1 cellular context compared by ENCODE assay signal in the genomic region with DNA sequence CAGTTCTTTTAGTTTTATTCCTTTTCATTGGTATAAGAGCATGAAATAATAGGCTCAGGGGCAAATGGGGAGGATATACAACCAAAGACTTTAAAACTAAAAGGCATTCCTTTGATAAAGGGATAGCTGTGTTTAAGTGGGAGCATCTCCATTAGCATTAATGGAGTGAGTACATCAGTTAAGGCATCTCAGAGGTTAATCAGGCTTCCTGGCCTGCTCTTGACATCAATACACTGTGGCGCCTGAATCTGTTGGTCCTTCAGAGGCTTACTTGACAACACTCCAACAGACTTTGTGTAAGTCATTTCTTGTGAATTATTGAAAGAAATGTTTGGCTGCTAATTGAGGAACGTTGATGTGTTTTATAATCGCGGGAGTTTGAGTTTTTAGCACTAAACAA.
TF ChIP-seq lines count a peak whose summit lies in the region.

No MANE protein-coding gene starts in this region.

TF ChIP-seq in GM23338, 12 proteins besides CTCF, POLR2A, EP300 and RAD21 (continued from another document):
- TF ChIP-seq, protein P1, sequence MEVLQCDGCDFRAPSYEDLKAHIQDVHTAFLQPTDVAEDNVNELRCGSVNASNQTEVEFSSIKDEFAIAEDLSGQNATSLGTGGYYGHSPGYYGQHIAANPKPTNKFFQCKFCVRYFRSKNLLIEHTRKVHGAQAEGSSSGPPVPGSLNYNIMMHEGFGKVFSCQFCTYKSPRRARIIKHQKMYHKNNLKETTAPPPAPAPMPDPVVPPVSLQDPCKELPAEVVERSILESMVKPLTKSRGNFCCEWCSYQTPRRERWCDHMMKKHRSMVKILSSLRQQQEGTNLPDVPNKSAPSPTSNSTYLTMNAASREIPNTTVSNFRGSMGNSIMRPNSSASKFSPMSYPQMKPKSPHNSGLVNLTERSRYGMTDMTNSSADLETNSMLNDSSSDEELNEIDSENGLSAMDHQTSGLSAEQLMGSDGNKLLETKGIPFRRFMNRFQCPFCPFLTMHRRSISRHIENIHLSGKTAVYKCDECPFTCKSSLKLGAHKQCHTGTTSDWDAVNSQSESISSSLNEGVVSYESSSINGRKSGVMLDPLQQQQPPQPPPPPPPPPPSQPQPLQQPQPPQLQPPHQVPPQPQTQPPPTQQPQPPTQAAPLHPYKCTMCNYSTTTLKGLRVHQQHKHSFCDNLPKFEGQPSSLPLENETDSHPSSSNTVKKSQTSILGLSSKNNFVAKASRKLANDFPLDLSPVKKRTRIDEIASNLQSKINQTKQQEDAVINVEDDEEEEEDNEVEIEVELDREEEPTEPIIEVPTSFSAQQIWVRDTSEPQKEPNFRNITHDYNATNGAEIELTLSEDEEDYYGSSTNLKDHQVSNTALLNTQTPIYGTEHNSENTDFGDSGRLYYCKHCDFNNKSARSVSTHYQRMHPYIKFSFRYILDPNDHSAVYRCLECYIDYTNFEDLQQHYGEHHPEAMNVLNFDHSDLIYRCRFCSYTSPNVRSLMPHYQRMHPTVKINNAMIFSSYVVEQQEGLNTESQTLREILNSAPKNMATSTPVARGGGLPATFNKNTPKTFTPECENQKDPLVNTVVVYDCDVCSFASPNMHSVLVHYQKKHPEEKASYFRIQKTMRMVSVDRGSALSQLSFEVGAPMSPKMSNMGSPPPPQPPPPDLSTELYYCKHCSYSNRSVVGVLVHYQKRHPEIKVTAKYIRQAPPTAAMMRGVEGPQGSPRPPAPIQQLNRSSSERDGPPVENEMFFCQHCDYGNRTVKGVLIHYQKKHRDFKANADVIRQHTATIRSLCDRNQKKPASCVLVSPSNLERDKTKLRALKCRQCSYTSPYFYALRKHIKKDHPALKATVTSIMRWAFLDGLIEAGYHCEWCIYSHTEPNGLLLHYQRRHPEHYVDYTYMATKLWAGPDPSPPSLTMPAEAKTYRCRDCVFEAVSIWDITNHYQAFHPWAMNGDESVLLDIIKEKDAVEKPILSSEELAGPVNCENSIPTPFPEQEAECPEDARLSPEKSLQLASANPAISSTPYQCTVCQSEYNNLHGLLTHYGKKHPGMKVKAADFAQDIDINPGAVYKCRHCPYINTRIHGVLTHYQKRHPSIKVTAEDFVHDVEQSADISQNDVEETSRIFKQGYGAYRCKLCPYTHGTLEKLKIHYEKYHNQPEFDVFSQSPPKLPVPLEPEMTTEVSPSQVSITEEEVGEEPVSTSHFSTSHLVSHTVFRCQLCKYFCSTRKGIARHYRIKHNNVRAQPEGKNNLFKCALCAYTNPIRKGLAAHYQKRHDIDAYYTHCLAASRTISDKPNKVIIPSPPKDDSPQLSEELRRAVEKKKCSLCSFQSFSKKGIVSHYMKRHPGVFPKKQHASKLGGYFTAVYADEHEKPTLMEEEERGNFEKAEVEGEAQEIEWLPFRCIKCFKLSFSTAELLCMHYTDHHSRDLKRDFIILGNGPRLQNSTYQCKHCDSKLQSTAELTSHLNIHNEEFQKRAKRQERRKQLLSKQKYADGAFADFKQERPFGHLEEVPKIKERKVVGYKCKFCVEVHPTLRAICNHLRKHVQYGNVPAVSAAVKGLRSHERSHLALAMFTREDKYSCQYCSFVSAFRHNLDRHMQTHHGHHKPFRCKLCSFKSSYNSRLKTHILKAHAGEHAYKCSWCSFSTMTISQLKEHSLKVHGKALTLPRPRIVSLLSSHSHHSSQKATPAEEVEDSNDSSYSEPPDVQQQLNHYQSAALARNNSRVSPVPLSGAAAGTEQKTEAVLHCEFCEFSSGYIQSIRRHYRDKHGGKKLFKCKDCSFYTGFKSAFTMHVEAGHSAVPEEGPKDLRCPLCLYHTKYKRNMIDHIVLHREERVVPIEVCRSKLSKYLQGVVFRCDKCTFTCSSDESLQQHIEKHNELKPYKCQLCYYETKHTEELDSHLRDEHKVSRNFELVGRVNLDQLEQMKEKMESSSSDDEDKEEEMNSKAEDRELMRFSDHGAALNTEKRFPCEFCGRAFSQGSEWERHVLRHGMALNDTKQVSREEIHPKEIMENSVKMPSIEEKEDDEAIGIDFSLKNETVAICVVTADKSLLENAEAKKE (CRISPR knock-in tag; IDR thresholded peaks at IDR 0.05): no peak
- TF ChIP-seq CREB1 (CRISPR knock-in tag; IDR thresholded peaks at IDR 0.05; ENCODE audit: low read depth): no peak
